In genomic region chr9:121427899-121428298, GRCh38 we compare ENCODE assay signal across 28 cellular contexts.
"Had no signal": no experiment of that assay in that cellular context is flagged by ENCODE, and none has a peak within 500 bp of the region (broad histone marks: within the 10 kb centered on the region; RNA-seq: fewer than 3 reads in every experiment).

No MANE protein-coding gene starts in this region.

- H3K27me3 ChIP-seq: colonic mucosa, esophagus muscularis mucosa, gastrocnemius medialis, gastroesophageal sphincter, heart left ventricle, heart right ventricle, hepatocyte had no signal

- DNase-seq: colonic mucosa; cortex of kidney; dermis blood vessel endothelial cell; dorsolateral prefrontal cortex; effector CD4-positive, alpha-beta T cell; effector CD8-positive, alpha-beta T cell; effector memory CD4-positive, alpha-beta T cell; effector memory CD8-positive, alpha-beta T cell; endodermal cell; erythroblast; esophagus squamous epithelium; foreskin fibroblast; foreskin keratinocyte; foreskin melanocyte; gastrocnemius medialis; glutamatergic neuron; head of caudate nucleus; heart left ventricle; heart right ventricle had no signal

- H3K27ac ChIP-seq: colonic mucosa, coronary artery, dorsolateral prefrontal cortex, epithelial cell of prostate, esophagus muscularis mucosa, esophagus squamous epithelium, foreskin keratinocyte, gastrocnemius medialis, gastroesophageal sphincter, heart left ventricle, heart right ventricle, hepatocyte had no signal

- H3K4me2 ChIP-seq: hepatocyte had no signal

- H3K36me3 ChIP-seq: colonic mucosa, esophagus muscularis mucosa, esophagus squamous epithelium, gastrocnemius medialis, gastroesophageal sphincter, heart left ventricle, heart right ventricle had no signal

- H3K4me3 ChIP-seq: colonic mucosa, coronary artery, dorsolateral prefrontal cortex, esophagus muscularis mucosa, esophagus squamous epithelium, gastrocnemius medialis, gastroesophageal sphincter, heart left ventricle, heart right ventricle, hepatocyte had no signal

- H3K79me2 ChIP-seq: hepatocyte had no signal

- FAIRE-seq: endometrium, endothelial cell of umbilical vein, frontal cortex had no signal

- H2AFZ ChIP-seq: hepatocyte had no signal

- H3K4me1 ChIP-seq: colonic mucosa, esophagus muscularis mucosa, esophagus squamous epithelium, gastrocnemius medialis, gastroesophageal sphincter, heart left ventricle, heart right ventricle had no signal

- H3K9me3 ChIP-seq: colonic mucosa, esophagus muscularis mucosa, esophagus squamous epithelium, gastrocnemius medialis, gastroesophageal sphincter, heart left ventricle, heart right ventricle had no signal

- ATAC-seq: effector memory CD8-positive, alpha-beta T cell; esophagus mucosa; foreskin keratinocyte; gastrocnemius medialis; gastroesophageal sphincter; heart left ventricle; heart right ventricle had no signal
